Comparison of ENCODE assay signal across 1 cellular context in genomic region chr7:56287429-56288138, GRCh38.
A peak's percentile ranks its signal among the peaks of the same experiment; 100 is the strongest.
TF ChIP-seq lines count a peak whose summit lies in the region.

No MANE protein-coding gene starts in this region.

TF ChIP-seq in HepG2, 621 proteins besides CTCF, POLR2A, EP300 and RAD21 (continued from another document):
- TF ChIP-seq IRF9 (CRISPR knock-in tag; IDR thresholded peaks at IDR 0.05; ENCODE audit: borderline replicate concordance) (no peak), HNRNPLL (IDR thresholded peaks at IDR 0.05; ENCODE audit: low read depth, low read length, poor library complexity, severe bottlenecking) (peak; percentile 33), ZNF280D (CRISPR knock-in tag; IDR thresholded peaks at IDR 0.05) (no peak), ZNF142 (CRISPR knock-in tag; IDR thresholded peaks at IDR 0.05) (peak; percentile 69; the same call in 1 of the 2 replicates), DMAP1 (CRISPR knock-in tag; IDR thresholded peaks at IDR 0.05) (no peak)
